ENCODE assay signal across 1 cellular context in genomic region chr3:122030381-122031122, GRCh38.
TF ChIP-seq lines count a peak whose summit lies in the region.

No MANE protein-coding gene starts in this region.

TF ChIP-seq in HepG2, 621 proteins besides CTCF, POLR2A, EP300 and RAD21:
- TF ChIP-seq ZNF24 (IDR thresholded peaks at IDR 0.05) (no peak), ZNF160 (CRISPR knock-in tag; IDR thresholded peaks at IDR 0.05) (no peak), ATF1 (CRISPR knock-in tag; IDR thresholded peaks at IDR 0.05) (no peak)
- TF ChIP-seq, protein P1, sequence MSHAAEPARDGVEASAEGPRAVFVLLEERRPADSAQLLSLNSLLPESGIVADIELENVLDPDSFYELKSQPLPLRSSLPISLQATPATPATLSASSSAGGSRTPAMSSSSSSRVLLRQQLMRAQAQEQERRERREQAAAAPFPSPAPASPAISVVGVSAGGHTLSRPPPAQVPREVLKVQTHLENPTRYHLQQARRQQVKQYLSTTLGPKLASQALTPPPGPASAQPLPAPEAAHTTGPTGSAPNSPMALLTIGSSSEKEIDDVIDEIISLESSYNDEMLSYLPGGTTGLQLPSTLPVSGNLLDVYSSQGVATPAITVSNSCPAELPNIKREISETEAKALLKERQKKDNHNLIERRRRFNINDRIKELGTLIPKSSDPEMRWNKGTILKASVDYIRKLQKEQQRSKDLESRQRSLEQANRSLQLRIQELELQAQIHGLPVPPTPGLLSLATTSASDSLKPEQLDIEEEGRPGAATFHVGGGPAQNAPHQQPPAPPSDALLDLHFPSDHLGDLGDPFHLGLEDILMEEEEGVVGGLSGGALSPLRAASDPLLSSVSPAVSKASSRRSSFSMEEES (CRISPR knock-in tag; IDR thresholded peaks at IDR 0.05), result no peak
